ENCODE assay signal across 17 cellular contexts in the genomic region with DNA sequence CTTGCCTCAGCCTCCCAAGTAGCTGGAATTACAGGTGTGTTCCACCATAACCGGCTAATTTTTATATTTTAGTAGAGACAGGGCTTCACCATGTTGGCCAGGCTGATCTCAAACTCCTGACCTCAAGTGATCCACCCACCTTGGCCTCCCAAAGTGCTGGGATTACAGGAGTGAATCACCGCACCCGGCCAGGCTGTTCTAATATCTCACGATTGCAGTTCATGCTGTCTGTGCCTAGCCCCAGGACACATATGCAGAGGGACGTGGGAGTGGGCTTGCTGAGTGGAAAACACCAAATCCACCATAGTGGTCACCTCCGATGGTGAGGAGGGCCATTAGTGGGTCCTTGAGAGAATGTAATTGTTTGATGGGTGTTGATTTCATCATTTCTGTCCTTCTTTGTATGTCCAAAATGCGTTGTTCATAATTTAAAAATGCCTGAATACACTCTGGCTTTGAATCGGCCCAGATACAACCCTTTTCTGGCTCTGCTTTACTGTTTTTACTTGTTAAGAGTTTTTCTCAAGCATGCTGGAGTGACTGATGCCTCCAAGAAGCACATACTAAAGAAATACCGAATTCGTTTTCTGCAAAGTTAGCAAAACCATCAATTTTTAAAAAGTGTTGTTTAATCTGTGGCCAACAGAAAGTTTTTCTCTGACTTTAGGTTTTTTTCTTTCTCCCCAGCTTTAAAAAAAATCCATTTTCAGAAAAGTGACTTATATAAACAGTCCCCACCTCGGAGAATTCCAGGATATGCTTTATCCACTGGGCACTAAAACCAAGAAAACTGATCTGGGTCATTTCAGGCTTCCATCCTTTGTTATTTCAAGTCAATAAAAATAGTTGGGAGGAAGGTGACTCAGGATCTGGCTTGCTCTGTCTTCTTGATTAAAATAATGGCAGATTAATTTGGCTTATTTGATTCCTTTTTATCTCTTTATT. TPM values are rescaled to one million over a fixed set of nuclear protein-coding genes. Genes with fewer than 3 reads are reported as not detected.
DNase-seq lines count a peak whose midpoint lies in the region; ATAC-seq and TF ChIP-seq lines count a peak whose summit lies in the region.
"Had no signal": no experiment of that assay in that cellular context is flagged by ENCODE, and none has a peak within 500 bp of the region (broad histone marks: within the 10 kb centered on the region; RNA-seq: fewer than 3 reads in every experiment).

No MANE protein-coding gene starts in this region.

- H3K4me1 Mint-ChIP-seq in stimulated activated naive CD8-positive, alpha-beta T cell treated with anti-CD3 and anti-CD28 coated beads, Interleukin-15, Interleukin-2, amounts not matched to agents 100 ng/mL and 50 ng/mL, for 24 hours (ENCODE audit: low read depth) = peaks cover 34% of the 10 kb centered on the region

- H3K27ac Mint-ChIP-seq in stimulated activated naive CD8-positive, alpha-beta T cell treated with anti-CD3 and anti-CD28 coated beads, Interleukin-15, Interleukin-2, amounts not matched to agents 100 ng/mL and 50 ng/mL, for 24 hours = peak overlapping the region; percentile 15
- H3K27ac Mint-ChIP-seq: activated CD4-positive, alpha-beta memory T cell treated with anti-CD3 and anti-CD28 coated beads, Interleukin-2, amount 10 ng/mL, durations not matched to agents 7 days and 5 days; activated T-helper 17 cell treated with anti-CD3 and anti-CD28 coated beads, Interleukin-2, amount 50 U/mL, for 72 hours; CD4-positive, alpha-beta T cell; nephron had no signal

- H3K36me3 Mint-ChIP-seq in stimulated activated naive CD8-positive, alpha-beta T cell treated with anti-CD3 and anti-CD28 coated beads, Interleukin-15, Interleukin-2, amounts not matched to agents 100 ng/mL and 50 ng/mL, for 24 hours (ENCODE audit: low read depth) = no peaks in the 10 kb centered on the region

- TF ChIP-seq CTCF in fibroblast of the aortic adventitia (IDR thresholded peaks at IDR 0.05; ENCODE audit: insufficient read depth, low read length) = no peak
- no peak for TF ChIP-seq CTCF in omental fat pad (IDR thresholded peaks at IDR 0.05)

- no peaks in the 10 kb centered on the region for H3K27me3 Mint-ChIP-seq in stimulated activated naive CD8-positive, alpha-beta T cell treated with anti-CD3 and anti-CD28 coated beads, Interleukin-15, Interleukin-2, amounts not matched to agents 100 ng/mL and 50 ng/mL, for 24 hours
- H3K27me3 Mint-ChIP-seq: activated T-helper 17 cell treated with anti-CD3 and anti-CD28 coated beads, Interleukin-2, amount 50 U/mL, for 72 hours; CD4-positive, alpha-beta T cell had no signal

- H3K4me3 ChIP-seq in fibroblast of the aortic adventitia (ENCODE audit: low read depth, low read length) = no peak overlapping the region
- H3K4me3 ChIP-seq: transverse colon had no signal

- no peaks in the 10 kb centered on the region for H3K9me3 Mint-ChIP-seq in stimulated activated naive CD8-positive, alpha-beta T cell treated with anti-CD3 and anti-CD28 coated beads, Interleukin-15, Interleukin-2, amounts not matched to agents 100 ng/mL and 50 ng/mL, for 24 hours
- H3K9me3 Mint-ChIP-seq: activated CD4-positive, alpha-beta memory T cell treated with anti-CD3 and anti-CD28 coated beads, Interleukin-2, amount 10 ng/mL, durations not matched to agents 7 days and 5 days; activated T-helper 17 cell treated with anti-CD3 and anti-CD28 coated beads, Interleukin-2, amount 50 U/mL, for 72 hours; CD4-positive, alpha-beta T cell; nephron had no signal

- DNase-seq in stimulated activated naive CD8-positive, alpha-beta T cell treated with anti-CD3 and anti-CD28 coated beads, Interleukin-15, Interleukin-2, amounts not matched to agents 100 U/mL and 50 U/mL, for 24 hours = no peak
- DNase-seq in fibroblast of the aortic adventitia (ENCODE audit: low read depth) (peak; percentile 47), omental fat pad (ENCODE audit: low spot score) (no peak), T-helper 2 cell (no peak), NCI-H1092 treated with DMSO at 0.1 percent for 48 hours (lab: John Stamatoyannopoulos, UW) (no peak)
- DNase-seq: activated CD4-positive, alpha-beta memory T cell treated with anti-CD3 and anti-CD28 coated beads, Interleukin-2, amount 10 ng/mL, durations not matched to agents 7 days and 5 days; CD4-positive, alpha-beta T cell; NCI-H187; NCI-H446 treated with DMSO at 0.1 percent for 48 hours; stimulated activated CD4-positive, alpha-beta T cell treated with anti-CD3 and anti-CD28 coated beads, Interleukin-4, amount 100 ng/mL, for 1 hour; stimulated activated CD8-positive, alpha-beta memory T cell treated with anti-CD3 and anti-CD28 coated beads, Interleukin-4, amount 100 ng/mL, for 48 hours; transverse colon had no signal

- no peak overlapping the region for H3K4me3 Mint-ChIP-seq in stimulated activated naive CD8-positive, alpha-beta T cell treated with anti-CD3 and anti-CD28 coated beads, Interleukin-15, Interleukin-2, amounts not matched to agents 100 ng/mL and 50 ng/mL, for 24 hours
- H3K4me3 Mint-ChIP-seq: activated CD4-positive, alpha-beta memory T cell treated with anti-CD3 and anti-CD28 coated beads, Interleukin-2, amount 10 ng/mL, durations not matched to agents 7 days and 5 days; activated T-helper 17 cell treated with anti-CD3 and anti-CD28 coated beads, Interleukin-2, amount 50 U/mL, for 72 hours; CD4-positive, alpha-beta T cell; nephron had no signal

- ATAC-seq in stimulated activated naive CD8-positive, alpha-beta T cell treated with anti-CD3 and anti-CD28 coated beads, Interleukin-15, Interleukin-2, amounts not matched to agents 100 U/mL and 50 U/mL, for 24 hours = no peak
- peak; percentile 42 for ATAC-seq in omental fat pad (ENCODE audit: low FRiP score)
- ATAC-seq in HG03354 (IDR thresholded peaks at IDR 0.05; ENCODE audit: poor library complexity, severe bottlenecking, unreplicated experiment) = no peak
- ATAC-seq in GM21717 (IDR thresholded peaks at IDR 0.05; ENCODE audit: unreplicated experiment) = no peak
- ATAC-seq: activated T-helper 17 cell treated with anti-CD3 and anti-CD28 coated beads, Interleukin-2, amount 50 U/mL, for 72 hours had no signal

RNA-seq across cellular contexts. Expression of gene RALGAPA2, which starts 18.8 kb away (rescaled TPM):
- total RNA-seq in fibroblast of the aortic adventitia (ENCODE audit: low replicate concordance) (6.2 and 10.8 TPM in 2 replicates), omental fat pad (100 to 1,000 TPM in 1 of 4 donors, 10 to 100 TPM in 3; 35.1 to 109 (median 59.6) TPM)
